ENCODE assay signal across 12 cellular contexts in genomic region chr17:65537845-65538678, GRCh38. TPM values are rescaled to one million over a fixed set of nuclear protein-coding genes. Genes with fewer than 3 reads are reported as not detected.
DNase-seq lines count a peak whose midpoint lies in the region; ATAC-seq and TF ChIP-seq lines count a peak whose summit lies in the region.
"Had no signal": no experiment of that assay in that cellular context is flagged by ENCODE, and none has a peak within 500 bp of the region (broad histone marks: within the 10 kb centered on the region; RNA-seq: fewer than 3 reads in every experiment).

No MANE protein-coding gene starts in this region.

- peaks cover 32 to 37% (median 35%) of the 10 kb centered on the region in 3 donors for H3K4me1 Mint-ChIP-seq in T-cell

- H3K36me3 ChIP-seq in gastroesophageal sphincter, result peaks cover 0 to 72% of the 10 kb centered on the region in 2 donors

- peaks cover 40% of the 10 kb centered on the region for H3K36me3 Mint-ChIP-seq in T-cell
- H3K36me3 Mint-ChIP-seq: activated naive CD8-positive, alpha-beta T cell treated with anti-CD3 and anti-CD28 coated beads for 36 hours had no signal

- no peak for TF ChIP-seq EP300 in gastroesophageal sphincter (IDR thresholded peaks at IDR 0.05)

- 83 to 89% methylated on average over 7 to 28 of the region's 50 CpGs for WGBS in gastroesophageal sphincter (ENCODE audit: low coverage in 1 of 2), 2 donors

- H3K4me1 ChIP-seq in gastroesophageal sphincter, result peaks cover 0 to 49% (median 14%) of the 10 kb centered on the region in 3 donors

- DNase-seq in T-cell (peak in 27 of 34 experiments; percentile 23 to 65 (median 53)), activated T-helper 1 cell treated with Interleukin-2 at 50 U/mL for 16 hours (ENCODE audit: low read depth) (peak; percentile 64)
- DNase-seq in stimulated activated naive CD4-positive, alpha-beta T cell (lab: John Stamatoyannopoulos, UW), result peak; percentile 44 to 72 (median 60)
- DNase-seq in activated CD4-positive, CD25-positive, alpha-beta regulatory T cell (lab: John Stamatoyannopoulos, UW), result no peak
- DNase-seq in activated CD8-positive, alpha-beta memory T cell treated with anti-CD3 and anti-CD28 coated beads, Interleukin-2, amount 50 U/mL, for 4 hours, result no peak
- DNase-seq: activated naive CD8-positive, alpha-beta T cell treated with anti-CD3 and anti-CD28 coated beads for 36 hours; glutamatergic neuron; NK-92 treated with Interleukin-12 subunit alpha and Interleukin-12 subunit beta, amount 100 ng/mL, for 24 hours had no signal

- POLR2A ChIA-PET in T-cell (lab: Charles Lee), result interaction anchor here (0.5 to 0.6 kb wide), 4 partner anchors 9 to 710 kb away, joined by 3 to 9 read pairs (median 7); no protein-coding TSS in a partner anchor

- CTCF ChIA-PET in T-cell (lab: Charles Lee), result interaction anchor here in 1 of 2 donors (0.5 kb wide), 1 partner anchor 124 kb away, joined by 6 read pairs; no protein-coding TSS in a partner anchor

- H3K27me3 Mint-ChIP-seq in T-cell, result no peaks in the 10 kb centered on the region
- H3K27me3 Mint-ChIP-seq: activated naive CD8-positive, alpha-beta T cell treated with anti-CD3 and anti-CD28 coated beads for 36 hours; progenitor cell of endocrine pancreas had no signal

- H3K27ac Mint-ChIP-seq in T-cell, result peak overlapping the region; percentile 83 to 87
- H3K27ac Mint-ChIP-seq: activated naive CD8-positive, alpha-beta T cell treated with anti-CD3 and anti-CD28 coated beads for 36 hours; progenitor cell of endocrine pancreas had no signal

- ATAC-seq in T-cell (replicated peaks in 1 of 4) (peak; percentile 66 to 74 (median 74)), gastroesophageal sphincter (no peak), HG03354 (IDR thresholded peaks at IDR 0.05; ENCODE audit: poor library complexity, severe bottlenecking, unreplicated experiment) (no peak), HG03378 (IDR thresholded peaks at IDR 0.05; ENCODE audit: unreplicated experiment) (no peak)

- no peak for TF ChIP-seq CTCF in gastroesophageal sphincter (IDR thresholded peaks at IDR 0.05)

- no peaks in the 10 kb centered on the region for H3K27me3 ChIP-seq in gastroesophageal sphincter

- H3K4me3 ChIP-seq in gastroesophageal sphincter, result no peak overlapping the region

- no peak for TF ChIP-seq POLR2A in gastroesophageal sphincter (IDR thresholded peaks at IDR 0.05)

- H3K9me3 Mint-ChIP-seq in T-cell, result no peaks in the 10 kb centered on the region
- H3K9me3 Mint-ChIP-seq: activated naive CD8-positive, alpha-beta T cell treated with anti-CD3 and anti-CD28 coated beads for 36 hours had no signal

- H3K27ac ChIP-seq in gastroesophageal sphincter, result peak overlapping the region in 3 of 4 donors; percentile 21 to 58 (median 54)

- no peaks in the 10 kb centered on the region for H3K9me3 ChIP-seq in gastroesophageal sphincter

- peak overlapping the region; percentile 74 to 78 (median 77) for H3K4me3 Mint-ChIP-seq in T-cell
- H3K4me3 Mint-ChIP-seq: activated naive CD8-positive, alpha-beta T cell treated with anti-CD3 and anti-CD28 coated beads for 36 hours had no signal

RNA-seq across cellular contexts. Expression of gene AXIN2, which starts 23.4 kb away (rescaled TPM):
- total RNA-seq in T-cell, result 10 to 100 TPM; 35.8 to 44.9 (median 40.2) TPM
- 10 to 100 TPM; 17.2 to 49.6 (median 40.5) TPM for total RNA-seq in gastroesophageal sphincter

Comparison
In these comparisons a context has a peak if more than half of its experiments do, and no peak if none do; other contexts are left out.
1. ATAC-seq: peak in T-cell (4 of 4); none in gastroesophageal sphincter (single experiment), HG03354 (single experiment) and HG03378 (single experiment).
2. DNase-seq: peak in T-cell (27 of 34), activated T-helper 1 cell treated with Interleukin-2 at 50 U/mL for 16 hours (single experiment) and stimulated activated naive CD4-positive, alpha-beta T cell (6 of 6); none in activated CD4-positive, CD25-positive, alpha-beta regulatory T cell (0 of 4) and activated CD8-positive, alpha-beta memory T cell treated with anti-CD3 and anti-CD28 coated beads, Interleukin-2, amount 50 U/mL, for 4 hours (single experiment).